Comparison of ENCODE assay signal across 33 cellular contexts in the genomic region with DNA sequence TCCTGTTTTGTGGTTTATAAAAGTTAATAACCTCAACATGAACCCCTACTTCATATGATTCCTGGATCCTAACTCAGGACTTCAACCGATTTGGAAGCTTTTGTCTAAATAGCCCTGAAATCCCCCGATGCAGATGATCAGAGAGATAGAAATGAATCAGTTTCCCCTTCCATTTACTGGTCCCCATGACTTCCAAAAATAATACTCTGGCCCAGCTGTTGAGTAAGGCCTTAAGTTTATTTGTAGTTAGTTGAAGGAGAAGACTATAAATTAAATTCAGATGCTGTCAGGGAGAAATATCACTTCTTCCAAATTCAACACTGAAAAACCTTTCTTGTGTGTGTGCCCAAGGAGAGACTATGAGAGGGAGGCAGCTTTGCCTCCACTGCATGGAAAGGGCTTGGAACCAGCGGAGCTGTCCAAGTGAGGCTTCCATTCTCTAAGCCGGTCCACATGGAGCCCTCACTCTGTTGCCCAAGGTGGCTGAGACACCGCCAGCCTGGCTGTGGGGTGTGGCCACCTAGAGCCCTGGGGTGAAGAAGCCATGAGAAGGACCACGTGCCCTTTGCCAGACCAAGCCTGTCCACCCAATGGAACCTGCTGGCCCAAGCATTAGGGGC. TPM values are rescaled to one million over a fixed set of nuclear protein-coding genes. Genes with fewer than 3 reads are reported as not detected.
"Had no signal": no experiment of that assay in that cellular context is flagged by ENCODE, and none has a peak within 500 bp of the region (broad histone marks: within the 10 kb centered on the region; RNA-seq: fewer than 3 reads in every experiment).

No MANE protein-coding gene starts in this region.

- H3K27me3 ChIP-seq: adrenal gland, brain microvascular endothelial cell, cardiac muscle cell, Peyer's patch, SJCRH30 had no signal

- DNase-seq: activated CD4-positive, alpha-beta memory T cell treated with anti-CD3 and anti-CD28 coated beads, Interleukin-2, amount 10 ng/mL, durations not matched to agents 7 days and 5 days; activated CD4-positive, alpha-beta T cell treated with anti-CD3 and anti-CD28 coated beads for 36 hours; activated CD4-positive, alpha-beta T cell treated with anti-CD3 and anti-CD28 coated beads, Interleukin-2, amount 50 U/mL, for 1 hour; activated CD4-positive, CD25-positive, alpha-beta regulatory T cell; activated gamma-delta T cell; activated naive CD4-positive, alpha-beta T cell treated with anti-CD3 and anti-CD28 coated beads, Interleukin-2, amount 10 ng/mL, durations not matched to agents 7 days and 5 days; activated naive CD8-positive, alpha-beta T cell treated with anti-CD3 and anti-CD28 coated beads for 36 hours; activated T-cell treated with anti-CD3 and anti-CD28 coated beads for 4 hours; activated T-cell treated with anti-CD3 and anti-CD28 coated beads, Interleukin-2, amount 50 U/mL, for 48 hours; adrenal gland; anterior cingulate cortex; MM.1S; NCI-H1105; NCI-H1436; NCI-H1694 treated with DMSO at 0.1 percent for 48 hours; NCI-H2029 treated with DMSO at 0.1 percent for 48 hours; NCI-H345; NCI-H510A; NCI-H526 treated with DMSO at 0.1 percent for 48 hours; NCI-H82; NK-92 treated with Interleukin-12 subunit alpha and Interleukin-12 subunit beta, amount 100 ng/mL, for 24 hours; Peyer's patch; Right ventricle myocardium superior; SJCRH30; SK-N-SH; T-helper 1 cell had no signal

- H3K4me1 ChIP-seq: adrenal gland, Peyer's patch, SJCRH30 had no signal

- H3K4me3 ChIP-seq: adrenal gland, cardiac muscle cell, Peyer's patch, SJCRH30 had no signal

- H3K27ac ChIP-seq: brain microvascular endothelial cell, cardiac muscle cell, Peyer's patch, RWPE1, SJCRH30, VCaP had no signal

- H3K36me3 Mint-ChIP-seq: activated naive CD4-positive, alpha-beta T cell treated with anti-CD3 and anti-CD28 coated beads, Interleukin-2, amount 10 ng/mL, durations not matched to agents 7 days and 5 days; activated naive CD8-positive, alpha-beta T cell treated with anti-CD3 and anti-CD28 coated beads for 36 hours had no signal

- H3K27me3 Mint-ChIP-seq: activated CD4-positive, alpha-beta memory T cell treated with anti-CD3 and anti-CD28 coated beads, Interleukin-2, amount 10 ng/mL, durations not matched to agents 7 days and 5 days; activated CD4-positive, alpha-beta T cell treated with anti-CD3 and anti-CD28 coated beads for 36 hours; activated naive CD4-positive, alpha-beta T cell treated with anti-CD3 and anti-CD28 coated beads, Interleukin-2, amount 10 ng/mL, durations not matched to agents 7 days and 5 days; activated naive CD8-positive, alpha-beta T cell treated with anti-CD3 and anti-CD28 coated beads for 36 hours; activated T-helper 17 cell treated with anti-CD3 and anti-CD28 coated beads, Interleukin-2, amount 50 U/mL, for 72 hours had no signal

- H3K9ac ChIP-seq: SK-N-SH had no signal

- H3K9me3 ChIP-seq: adrenal gland, Peyer's patch, SJCRH30, SK-N-SH had no signal

- H3K36me3 ChIP-seq: adrenal gland, brain microvascular endothelial cell, cardiac muscle cell, Peyer's patch, SJCRH30 had no signal

- H3K9me3 Mint-ChIP-seq: activated CD4-positive, alpha-beta memory T cell treated with anti-CD3 and anti-CD28 coated beads, Interleukin-2, amount 10 ng/mL, durations not matched to agents 7 days and 5 days; activated naive CD4-positive, alpha-beta T cell treated with anti-CD3 and anti-CD28 coated beads, Interleukin-2, amount 10 ng/mL, durations not matched to agents 7 days and 5 days; activated naive CD8-positive, alpha-beta T cell treated with anti-CD3 and anti-CD28 coated beads for 36 hours; activated T-helper 17 cell treated with anti-CD3 and anti-CD28 coated beads, Interleukin-2, amount 50 U/mL, for 72 hours had no signal

- H3K4me3 Mint-ChIP-seq: activated CD4-positive, alpha-beta memory T cell treated with anti-CD3 and anti-CD28 coated beads, Interleukin-2, amount 10 ng/mL, durations not matched to agents 7 days and 5 days; activated CD4-positive, alpha-beta T cell treated with anti-CD3 and anti-CD28 coated beads for 36 hours; activated naive CD4-positive, alpha-beta T cell treated with anti-CD3 and anti-CD28 coated beads, Interleukin-2, amount 10 ng/mL, durations not matched to agents 7 days and 5 days; activated naive CD8-positive, alpha-beta T cell treated with anti-CD3 and anti-CD28 coated beads for 36 hours; activated T-helper 17 cell treated with anti-CD3 and anti-CD28 coated beads, Interleukin-2, amount 50 U/mL, for 72 hours had no signal

- H3K9me2 ChIP-seq: SK-N-SH had no signal

- ATAC-seq: activated CD4-positive, alpha-beta T cell treated with anti-CD3 and anti-CD28 coated beads for 36 hours; activated T-helper 17 cell treated with anti-CD3 and anti-CD28 coated beads, Interleukin-2, amount 50 U/mL, for 72 hours had no signal

- H3K4me1 Mint-ChIP-seq: activated CD4-positive, alpha-beta memory T cell treated with anti-CD3 and anti-CD28 coated beads, Interleukin-2, amount 10 ng/mL, durations not matched to agents 7 days and 5 days; activated CD4-positive, alpha-beta T cell treated with anti-CD3 and anti-CD28 coated beads for 36 hours; activated naive CD4-positive, alpha-beta T cell treated with anti-CD3 and anti-CD28 coated beads, Interleukin-2, amount 10 ng/mL, durations not matched to agents 7 days and 5 days; activated naive CD8-positive, alpha-beta T cell treated with anti-CD3 and anti-CD28 coated beads for 36 hours; activated T-helper 17 cell treated with anti-CD3 and anti-CD28 coated beads, Interleukin-2, amount 50 U/mL, for 72 hours had no signal

- H3K27ac Mint-ChIP-seq: activated CD4-positive, alpha-beta memory T cell treated with anti-CD3 and anti-CD28 coated beads, Interleukin-2, amount 10 ng/mL, durations not matched to agents 7 days and 5 days; activated CD4-positive, alpha-beta T cell treated with anti-CD3 and anti-CD28 coated beads for 36 hours; activated naive CD4-positive, alpha-beta T cell treated with anti-CD3 and anti-CD28 coated beads, Interleukin-2, amount 10 ng/mL, durations not matched to agents 7 days and 5 days; activated naive CD8-positive, alpha-beta T cell treated with anti-CD3 and anti-CD28 coated beads for 36 hours; activated T-helper 17 cell treated with anti-CD3 and anti-CD28 coated beads, Interleukin-2, amount 50 U/mL, for 72 hours had no signal

- H3K4me2 ChIP-seq: SK-N-SH had no signal

RNA-seq across cellular contexts. Expression of gene PIEZO2, which starts 53.6 kb away (rescaled TPM):
- total RNA-seq: activated CD4-positive, alpha-beta memory T cell treated with anti-CD3 and anti-CD28 coated beads, Interleukin-2, amount 10 ng/mL, durations not matched to agents 7 days and 5 days; activated CD4-positive, alpha-beta T cell treated with anti-CD3 and anti-CD28 coated beads for 36 hours; activated CD8-positive, alpha-beta memory T cell treated with anti-CD3 and anti-CD28 coated beads for 36 hours; activated naive CD8-positive, alpha-beta T cell treated with anti-CD3 and anti-CD28 coated beads for 36 hours; activated T-helper 17 cell treated with anti-CD3 and anti-CD28 coated beads, Interleukin-2, amount 50 U/mL, for 72 hours; T-helper 2 cell treated with Interferon-gamma antibody and Interleukin-4, amounts not matched to agents 100 ng/mL and 5 ng/mL, for 36 hours had no signal
- polyA plus RNA-seq: SK-N-SH had no signal
